In genomic region chr6:16849280-16850210, GRCh38 we compare ENCODE assay signal across 11 cellular contexts.
A peak's percentile ranks its signal among the peaks of the same experiment; 100 is the strongest.
DNase-seq lines count a peak whose midpoint lies in the region; ATAC-seq and TF ChIP-seq lines count a peak whose summit lies in the region.
"Had no signal": no experiment of that assay in that cellular context is flagged by ENCODE, and none has a peak within 500 bp of the region (broad histone marks: within the 10 kb centered on the region; RNA-seq: fewer than 3 reads in every experiment).

No MANE protein-coding gene starts in this region.

- H3K9ac ChIP-seq in fibroblast of lung (ENCODE audit: insufficient read depth, low read length) (no peak overlapping the region), skeletal muscle satellite cell (ENCODE audit: low read depth, low read length) (peak overlapping the region; percentile 41)

- H3K4me2 ChIP-seq in fibroblast of lung (ENCODE audit: extremely low read depth, insufficient read depth, low read length): no peak overlapping the region
- H3K4me2 ChIP-seq in skeletal muscle satellite cell (ENCODE audit: low read length): peak overlapping the region; percentile 72

- no peak for ATAC-seq in HG03135 (IDR thresholded peaks at IDR 0.05; ENCODE audit: unreplicated experiment)
- ATAC-seq: body of pancreas had no signal

- TF ChIP-seq CTCF in fibroblast of lung (conservative IDR thresholded peaks at IDR 0.05 in 1 of 2, IDR thresholded peaks at IDR 0.05 in 1 of 2; ENCODE audit: low read depth in 1 of 2, low read length in 2 of 2): no peak

- H3K27me3 ChIP-seq in fibroblast of lung (ENCODE audit: control insufficient read depth, insufficient read depth, low read length) (no peaks in the 10 kb centered on the region), skeletal muscle satellite cell (ENCODE audit: control insufficient read depth, insufficient read depth, low read length) (no peaks in the 10 kb centered on the region)
- H3K27me3 ChIP-seq: body of pancreas, vagina had no signal

- H4K20me1 ChIP-seq in fibroblast of lung (ENCODE audit: control insufficient read depth, extremely low read depth, insufficient read depth, low read length): no peaks in the 10 kb centered on the region

- H3K36me3 ChIP-seq in fibroblast of lung (ENCODE audit: control insufficient read depth, insufficient read depth, low read length): no peaks in the 10 kb centered on the region
- no peaks in the 10 kb centered on the region for H3K36me3 ChIP-seq in skeletal muscle satellite cell (ENCODE audit: insufficient read depth, low read length)
- H3K36me3 ChIP-seq: vagina had no signal

- DNase-seq in NCI-H82 (lab: John Stamatoyannopoulos, UW): peak; percentile 59
- DNase-seq in NCI-H82 treated with DMSO at 0.1 percent for 48 hours (lab: John Stamatoyannopoulos, UW; ENCODE audit: unreplicated experiment): no peak
- peak; percentile 87 to 89 for DNase-seq in fibroblast of lung (ENCODE audit: low read depth in 2 of 2)
- no peak for DNase-seq in GM03348 (ENCODE audit: low spot score)
- no peak for DNase-seq in middle frontal gyrus (ENCODE audit: extremely low spot score, low spot score)
- DNase-seq: body of pancreas had no signal

- H3K79me2 ChIP-seq in fibroblast of lung (ENCODE audit: control insufficient read depth, insufficient read depth, low read length): no peaks in the 10 kb centered on the region

- H3K9me3 ChIP-seq in fibroblast of lung (ENCODE audit: control insufficient read depth, insufficient read depth, low read depth, low read length) (no peaks in the 10 kb centered on the region), skeletal muscle satellite cell (replicated peaks; ENCODE audit: low read length) (no peaks in the 10 kb centered on the region)
- H3K9me3 ChIP-seq: body of pancreas, vagina had no signal

- H3K27ac ChIP-seq in fibroblast of lung (ENCODE audit: insufficient read depth, low read length): no peak overlapping the region
- H3K27ac ChIP-seq: body of pancreas, RWPE1, vagina had no signal

- H2AFZ ChIP-seq in fibroblast of lung (ENCODE audit: low read length): no peak overlapping the region

- H3K4me1 ChIP-seq in fibroblast of lung (ENCODE audit: control insufficient read depth, extremely low read depth, insufficient read depth, low read length): no peaks in the 10 kb centered on the region
- peaks cover 19% of the 10 kb centered on the region for H3K4me1 ChIP-seq in skeletal muscle satellite cell (ENCODE audit: control insufficient read depth, insufficient read depth, low read length)
- H3K4me1 ChIP-seq: body of pancreas had no signal

- H3K4me3 ChIP-seq in fibroblast of lung (replicated peaks in 1 of 4; ENCODE audit: control extremely low read depth in 1 of 4, insufficient read depth in 1 of 4, low read depth in 3 of 4, low read length in 4 of 4): no peak overlapping the region
- H3K4me3 ChIP-seq in skeletal muscle satellite cell (ENCODE audit: low read length): peak overlapping the region; percentile 44
- H3K4me3 ChIP-seq: body of pancreas, vagina had no signal

TF ChIP-seq in PFSK-1, 5 proteins besides CTCF, POLR2A, EP300 and RAD21:
- TF ChIP-seq TAF1 (IDR thresholded peaks at IDR 0.05; ENCODE audit: borderline replicate concordance, insufficient read depth, low read length) (no peak), REST (IDR thresholded peaks at IDR 0.05; ENCODE audit: insufficient read depth in 1 of 2, low read depth in 2 of 2, low read length in 2 of 2) (peak in 1 of 2 experiments; percentile 62; a peak in 1 of 4 replicates), SIN3A (IDR thresholded peaks at IDR 0.05; ENCODE audit: borderline replicate concordance, insufficient read depth, low read length) (peak; percentile 80; the same call in 1 of the 2 replicates)

Comparison
In these comparisons a context has a peak if more than half of its experiments do, and no peak if none do; other contexts are left out.
1. DNase-seq: peak in NCI-H82 (single experiment) and fibroblast of lung (2 of 2); none in NCI-H82 treated with DMSO at 0.1 percent for 48 hours (single experiment), GM03348 (single experiment) and middle frontal gyrus (single experiment).